ENCODE assay signal across 10 cellular contexts in genomic region chr19:17842663-17843313, GRCh38. TPM values are rescaled to one million over a fixed set of nuclear protein-coding genes. Genes with fewer than 3 reads are reported as not detected.
DNase-seq lines count a peak whose midpoint lies in the region; ATAC-seq and TF ChIP-seq lines count a peak whose summit lies in the region.
"Had no signal": no experiment of that assay in that cellular context is flagged by ENCODE, and none has a peak within 500 bp of the region (broad histone marks: within the 10 kb centered on the region; RNA-seq: fewer than 3 reads in every experiment).

No MANE protein-coding gene starts in this region.

- intact Hi-C loops in CD8-positive, alpha-beta T cell (cut with DNase I, micrococcal nuclease): no loop called here

- TF ChIP-seq CTCF in CD8-positive, alpha-beta T cell (IDR thresholded peaks at IDR 0.05): no peak
- TF ChIP-seq CTCF in WTC11 (IDR thresholded peaks at IDR 0.05): no peak
- no peak for TF ChIP-seq CTCF in fibroblast of villous mesenchyme (IDR thresholded peaks at IDR 0.05; ENCODE audit: insufficient read depth, low read depth, low read length)
- TF ChIP-seq CTCF in retinal pigment epithelial cell (conservative IDR thresholded peaks at IDR 0.05; ENCODE audit: low read depth, low read length): no peak

- peak overlapping the region; percentile 73 for H3K27ac Mint-ChIP-seq in CD8-positive, alpha-beta T cell
- H3K27ac Mint-ChIP-seq in WTC11: no peak overlapping the region
- H3K27ac Mint-ChIP-seq in T-helper 2 cell treated with Interferon-gamma antibody and Interleukin-4, amounts not matched to agents 5 μg/mL and 100 μg/mL, for 36 hours: no peak overlapping the region

- no peak overlapping the region for H3K27ac ChIP-seq in CD8-positive, alpha-beta T cell (ENCODE audit: low read depth, low read length)

- POLR2A ChIA-PET in CD8-positive, alpha-beta T cell (lab: Charles Lee): interaction anchor here (0.6 to 0.7 kb wide), 2 partner anchors 17 to 22 kb away, joined by 3 to 4 read pairs; partner anchors contain the start of gene RPL18A
- POLR2A ChIA-PET in WTC11 (lab: Charles Lee): interaction anchor here (2.0 kb wide), 2 partner anchors 12 to 17 kb away, joined by 6 to 11 read pairs; partner anchors contain the start of gene RPL18A

- H3K27me3 Mint-ChIP-seq in CD8-positive, alpha-beta T cell (ENCODE audit: low read depth): no peaks in the 10 kb centered on the region
- peaks cover 63% of the 10 kb centered on the region for H3K27me3 Mint-ChIP-seq in WTC11 (ENCODE audit: low read depth)
- no peaks in the 10 kb centered on the region for H3K27me3 Mint-ChIP-seq in T-helper 2 cell treated with Interferon-gamma antibody and Interleukin-4, amounts not matched to agents 5 μg/mL and 100 μg/mL, for 36 hours (ENCODE audit: low read depth)
- H3K27me3 Mint-ChIP-seq: activated T-cell treated with anti-CD3 and anti-CD28 coated beads, Interleukin-2, amount 50 U/mL, for 24 hours had no signal

- H3K4me3 Mint-ChIP-seq in CD8-positive, alpha-beta T cell: no peak overlapping the region
- peak overlapping the region; percentile 87 for H3K4me3 Mint-ChIP-seq in WTC11
- H3K4me3 Mint-ChIP-seq in T-helper 2 cell treated with Interferon-gamma antibody and Interleukin-4, amounts not matched to agents 5 μg/mL and 100 μg/mL, for 36 hours: no peak overlapping the region
- H3K4me3 Mint-ChIP-seq: activated T-cell treated with anti-CD3 and anti-CD28 coated beads, Interleukin-2, amount 50 U/mL, for 24 hours had no signal

- H3K4me1 Mint-ChIP-seq in CD8-positive, alpha-beta T cell (ENCODE audit: low read depth): peaks cover 37% of the 10 kb centered on the region
- peaks cover 4% of the 10 kb centered on the region for H3K4me1 Mint-ChIP-seq in WTC11
- peaks cover 22% of the 10 kb centered on the region for H3K4me1 Mint-ChIP-seq in T-helper 2 cell treated with Interferon-gamma antibody and Interleukin-4, amounts not matched to agents 5 μg/mL and 100 μg/mL, for 36 hours (ENCODE audit: low read depth)

- no peaks in the 10 kb centered on the region for H3K27me3 ChIP-seq in CD8-positive, alpha-beta T cell (ENCODE audit: insufficient read depth, low read length)

- peaks cover 40% of the 10 kb centered on the region for H3K4me1 ChIP-seq in CD8-positive, alpha-beta T cell (ENCODE audit: insufficient read depth, low read length)

- no peak overlapping the region for H3K4me3 ChIP-seq in CD8-positive, alpha-beta T cell (ENCODE audit: low read depth, low read length)
- peak overlapping the region; percentile 27 for H3K4me3 ChIP-seq in fibroblast of villous mesenchyme (ENCODE audit: low read depth, low read length)
- peak overlapping the region; percentile 30 for H3K4me3 ChIP-seq in retinal pigment epithelial cell (ENCODE audit: low read length)

- ATAC-seq in CD8-positive, alpha-beta T cell: no peak
- ATAC-seq in WTC11 (0 out of 2 replicates have a peak, but pooled peaks have one; percentile 0), GM21723 (IDR thresholded peaks at IDR 0.05; ENCODE audit: unreplicated experiment) (no peak)

- no peaks in the 10 kb centered on the region for H3K9me3 Mint-ChIP-seq in CD8-positive, alpha-beta T cell
- no peaks in the 10 kb centered on the region for H3K9me3 Mint-ChIP-seq in WTC11
- H3K9me3 Mint-ChIP-seq in T-helper 2 cell treated with Interferon-gamma antibody and Interleukin-4, amounts not matched to agents 5 μg/mL and 100 μg/mL, for 36 hours: no peaks in the 10 kb centered on the region
- H3K9me3 Mint-ChIP-seq: activated T-cell treated with anti-CD3 and anti-CD28 coated beads, Interleukin-2, amount 50 U/mL, for 24 hours had no signal

- H3K9me3 ChIP-seq in CD8-positive, alpha-beta T cell (ENCODE audit: low read length): no peaks in the 10 kb centered on the region

- CTCF ChIA-PET in CD8-positive, alpha-beta T cell (lab: Charles Lee): interaction anchor here (1.1 to 1.5 kb wide), 2 partner anchors 12 to 16 kb away, joined by 3 to 9 read pairs; no protein-coding TSS in a partner anchor
- CTCF ChIA-PET in WTC11 (lab: Charles Lee): interaction anchor here (1.5 to 3.2 kb wide), 5 partner anchors 9 to 158 kb away, joined by 3 to 31 read pairs (median 7); partner anchors contain the start of gene RPL18A

- H3K36me3 Mint-ChIP-seq in CD8-positive, alpha-beta T cell: peaks cover 65% of the 10 kb centered on the region
- H3K36me3 Mint-ChIP-seq in WTC11: no peaks in the 10 kb centered on the region
- peaks cover 66% of the 10 kb centered on the region for H3K36me3 Mint-ChIP-seq in T-helper 2 cell treated with Interferon-gamma antibody and Interleukin-4, amounts not matched to agents 5 μg/mL and 100 μg/mL, for 36 hours (ENCODE audit: low read depth)

- DNase-seq in CD8-positive, alpha-beta T cell: no peak
- DNase-seq in WTC11 (ENCODE audit: low spot score): no peak
- DNase-seq in fibroblast of villous mesenchyme (ENCODE audit: low read depth): no peak
- DNase-seq in retinal pigment epithelial cell (ENCODE audit: low read depth): no peak
- DNase-seq in MV-4-11 (lab: John Stamatoyannopoulos, UW): no peak
- no peak for DNase-seq in T1000 (lab: John Stamatoyannopoulos, UW)
- no peak for DNase-seq in T-helper 2 cell treated with Interferon-gamma antibody and Interleukin-4, amounts not matched to agents 5 μg/mL and 100 μg/mL, for 36 hours (ENCODE audit: low spot score)

- H3K36me3 ChIP-seq in CD8-positive, alpha-beta T cell (ENCODE audit: insufficient read depth, low read length): peaks cover 58% of the 10 kb centered on the region

TF ChIP-seq in WTC11, 78 proteins besides CTCF, POLR2A, EP300 and RAD21 (continues in another document):
- no peak for TF ChIP-seq ZNF396 (CRISPR knock-in tag; IDR thresholded peaks at IDR 0.05; ENCODE audit: borderline replicate concordance)
- TF ChIP-seq ZMAT4 (CRISPR knock-in tag; IDR thresholded peaks at IDR 0.05): no peak
- TF ChIP-seq OVOL2 (CRISPR knock-in tag; IDR thresholded peaks at IDR 0.05; ENCODE audit: borderline replicate concordance): no peak
- no peak for TF ChIP-seq ATF6 (CRISPR knock-in tag; IDR thresholded peaks at IDR 0.05)
- 0 out of 2 replicates have a peak, but pooled peaks have one; percentile 35 for TF ChIP-seq HMGXB4 (CRISPR knock-in tag; IDR thresholded peaks at IDR 0.05)
- TF ChIP-seq USF1 (CRISPR knock-in tag; IDR thresholded peaks at IDR 0.05): 0 out of 2 replicates have a peak, but pooled peaks have one; percentile 5

RNA-seq across cellular contexts. Expression of gene JAK3, which starts 5.0 kb away (rescaled TPM):
- total RNA-seq in CD8-positive, alpha-beta T cell: 100 to 1,000 TPM; 113 to 119 TPM
- total RNA-seq in WTC11 (2021) (4.4 to 5.6 TPM (median 5.6 TPM) in 3 replicates), fibroblast of villous mesenchyme (6.1 and 7.8 TPM in 2 replicates)

RNA-seq across cellular contexts. Expression of gene RPL18A, which starts 16.9 kb away (rescaled TPM):
- 1,000 to 10,000 TPM; 3,915 to 3,952 TPM for total RNA-seq in CD8-positive, alpha-beta T cell
- total RNA-seq in WTC11 (2021) (2,950 to 3,448 TPM (median 3,445 TPM) in 3 replicates), fibroblast of villous mesenchyme (686 and 964 TPM in 2 replicates)

RNA-seq across cellular contexts. Expression of gene INSL3, which starts 21.5 kb away (rescaled TPM):
- total RNA-seq in CD8-positive, alpha-beta T cell: 1 to 10 TPM; 6.1 to 7.6 TPM
- total RNA-seq in WTC11 (2021) (0.79 to 1.2 TPM (median 1.2 TPM) in 3 replicates), fibroblast of villous mesenchyme (not detected in 2 replicates)
- total RNA-seq: posterior vena cava had no signal

RNA-seq across cellular contexts. Expression of gene SLC5A5, which starts 29.0 kb away (rescaled TPM):
- 1 to 10 TPM; 1.2 to 1.3 TPM for total RNA-seq in CD8-positive, alpha-beta T cell
- total RNA-seq in WTC11 (2021) (2.5 TPM in 3 replicates), fibroblast of villous mesenchyme (not detected in 2 replicates)
- total RNA-seq: posterior vena cava had no signal

RNA-seq across cellular contexts. Expression of gene B3GNT3, which starts 47.9 kb away (rescaled TPM):
- not detected for total RNA-seq in CD8-positive, alpha-beta T cell
- total RNA-seq in WTC11 (2021): 1.2 to 1.9 TPM (median 1.3 TPM) in 3 replicates
- total RNA-seq in fibroblast of villous mesenchyme: not detected in 2 replicates

Comparison
In these comparisons a context has a peak if more than half of its experiments do, and no peak if none do; other contexts are left out.
1. RNA of gene JAK3, which starts 5.0 kb away (total RNA-seq): 113 to 119 TPM in CD8-positive, alpha-beta T cell; 6.1 to 7.8 TPM in fibroblast of villous mesenchyme and 4.4 to 5.6 TPM in WTC11; every median in the first group is over 10 times any median in the second.